In the genomic region with DNA sequence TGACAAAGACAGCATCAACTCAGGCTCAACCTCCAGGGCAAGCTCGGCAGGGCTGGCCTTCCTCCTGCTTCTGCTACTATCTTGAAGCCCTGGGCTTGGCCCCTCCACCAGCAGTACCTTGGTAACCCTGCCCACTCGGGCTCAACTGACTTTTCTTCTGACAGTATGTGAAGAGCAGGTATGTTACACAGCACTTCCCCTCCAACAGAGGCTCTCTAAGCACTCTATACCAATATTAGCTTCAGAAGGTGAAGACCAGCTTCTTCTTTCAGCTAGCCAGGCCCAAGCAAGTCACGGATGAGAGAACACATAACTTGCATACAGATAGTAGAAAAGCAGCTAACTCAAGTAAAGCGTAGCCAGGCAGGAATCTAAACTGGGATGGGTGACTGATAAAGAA, we compare ENCODE assay signal across 21 cellular contexts.
DNase-seq lines count a peak whose midpoint lies in the region; ATAC-seq, FAIRE-seq and TF ChIP-seq lines count a peak whose summit lies in the region.
"Had no signal": no experiment of that assay in that cellular context is flagged by ENCODE, and none has a peak within 500 bp of the region (broad histone marks: within the 10 kb centered on the region; RNA-seq: fewer than 3 reads in every experiment).

No MANE protein-coding gene starts in this region.

- in situ Hi-C loops in transverse colon (cut with MboI; ENCODE audit: low pct_ligation_motif_present in 1 of 4, low pct_unique_long_range_greater_than_20kb in 1 of 4, low sequenced_read_pairs in 3 of 4): no loop called here

- H2AFZ ChIP-seq in OCI-LY3 (ENCODE audit: low read depth, low read length): no peak overlapping the region

- intact Hi-C loops in lower leg skin (cut with DNase I; ENCODE audit: low total_unique reads) (no loop called here), transverse colon (cut with DNase I; ENCODE audit: low total_unique reads) (no loop called here)

- peak; percentile 43 for DNase-seq in GM12865 (ENCODE audit: low read depth)
- no peak for DNase-seq in NCI-H524 treated with DMSO at 0.1 percent for 48 hours (lab: John Stamatoyannopoulos, UW)
- no peak for DNase-seq in D721Med (ENCODE audit: insufficient read length, low spot score)
- no peak for DNase-seq in lower leg skin (ENCODE audit: low spot score in 2 of 2)
- no peak for DNase-seq in transverse colon
- DNase-seq: activated CD4-positive, alpha-beta T cell treated with anti-CD3 and anti-CD28 coated beads for 48 hours; activated naive CD4-positive, alpha-beta T cell; aorta; hippocampal formation; Kasumi-1; kidney glomerular epithelial cell; NCI-H1105; NCI-H2171; NCI-H774; Peyer's patch; SK-N-SH had no signal

- FAIRE-seq in D721Med (lab: Jason Lieb, UNC): no peak

- H3K27me3 ChIP-seq in OCI-LY3 (ENCODE audit: low read depth, low read length) (no peaks in the 10 kb centered on the region), transverse colon (no peaks in the 10 kb centered on the region)
- H3K27me3 ChIP-seq: BLaER1 treated with 17β-estradiol and CSF1 and Interleukin-3, amounts not matched to agents 10 nM and 100 nM; Peyer's patch had no signal

- WGBS in lower leg skin, 2 donors: 77 to 92% methylated on average over 4 of the region's 4 CpGs
- WGBS in transverse colon (ENCODE audit: low coverage in 1 of 2), 2 donors: 77 to 83% methylated on average over 2 to 4 of the region's 4 CpGs

- H3K79me2 ChIP-seq in OCI-LY3 (ENCODE audit: low read length): no peaks in the 10 kb centered on the region

- peak overlapping the region; percentile 8; the same call in 1 of the 2 replicates for H3K27ac ChIP-seq in OCI-LY3 (ENCODE audit: low read length)
- no peak overlapping the region for H3K27ac ChIP-seq in transverse colon
- H3K27ac ChIP-seq: BLaER1 treated with 17β-estradiol and CSF1 and Interleukin-3, amounts not matched to agents 10 nM and 100 nM; Peyer's patch had no signal

- ATAC-seq in GM19328 (IDR thresholded peaks at IDR 0.05; ENCODE audit: unreplicated experiment): peak; percentile 63
- ATAC-seq in HG02798 (IDR thresholded peaks at IDR 0.05; ENCODE audit: poor library complexity, unreplicated experiment): peak; percentile 69
- ATAC-seq: HCT116 had no signal

- H3K9ac ChIP-seq in OCI-LY3 (ENCODE audit: low read length): 0 out of 2 replicates have a peak overlapping the region, but pooled peaks have one; percentile 1
- H3K9ac ChIP-seq: BLaER1 treated with 17β-estradiol and CSF1 and Interleukin-3, amounts not matched to agents 10 nM and 100 nM; SK-N-SH had no signal

- TF ChIP-seq EP300 in transverse colon (IDR thresholded peaks at IDR 0.05; ENCODE audit: low read depth): no peak

- TF ChIP-seq POLR2A in lower leg skin (IDR thresholded peaks at IDR 0.05) (no peak), transverse colon (IDR thresholded peaks at IDR 0.05) (no peak)

- H3K4me1 ChIP-seq in OCI-LY3 (ENCODE audit: low read length) (peaks cover 51% of the 10 kb centered on the region), transverse colon (no peaks in the 10 kb centered on the region)
- H3K4me1 ChIP-seq: Peyer's patch had no signal

- H3K36me3 ChIP-seq in OCI-LY3 (replicated peaks; ENCODE audit: low read depth, low read length) (no peaks in the 10 kb centered on the region), transverse colon (no peaks in the 10 kb centered on the region)
- H3K36me3 ChIP-seq: BLaER1 treated with 17β-estradiol and CSF1 and Interleukin-3, amounts not matched to agents 10 nM and 100 nM; Peyer's patch had no signal

- no peaks in the 10 kb centered on the region for H4K20me1 ChIP-seq in OCI-LY3 (ENCODE audit: insufficient read depth, low read length)
- H4K20me1 ChIP-seq: BLaER1 treated with 17β-estradiol and CSF1 and Interleukin-3, amounts not matched to agents 10 nM and 100 nM had no signal

- peak overlapping the region; percentile 52 for H3K4me2 ChIP-seq in OCI-LY3 (ENCODE audit: low read length)
- H3K4me2 ChIP-seq: SK-N-SH had no signal

- no peak for TF ChIP-seq CTCF in GM12865 (IDR thresholded peaks at IDR 0.05; ENCODE audit: insufficient read depth, low read depth, low read length, missing control alignments)
- TF ChIP-seq CTCF in OCI-LY3 (IDR thresholded peaks at IDR 0.05; ENCODE audit: low read depth, low read length): no peak
- TF ChIP-seq CTCF in D721Med (IDR thresholded peaks at IDR 0.05; ENCODE audit: insufficient read depth, missing control alignments): no peak
- no peak for TF ChIP-seq CTCF in lower leg skin (IDR thresholded peaks at IDR 0.05)
- TF ChIP-seq CTCF in transverse colon (IDR thresholded peaks at IDR 0.05): no peak

- H3K9me3 ChIP-seq in OCI-LY3 (ENCODE audit: insufficient read depth, low read length): no peaks in the 10 kb centered on the region
- no peaks in the 10 kb centered on the region for H3K9me3 ChIP-seq in transverse colon
- H3K9me3 ChIP-seq: BLaER1 treated with 17β-estradiol and CSF1 and Interleukin-3, amounts not matched to agents 10 nM and 100 nM; Peyer's patch; SK-N-SH had no signal

- H3K4me3 ChIP-seq in GM12865 (ENCODE audit: low read depth, low read length) (no peak overlapping the region), OCI-LY3 (ENCODE audit: low read length) (peak overlapping the region; percentile 11; the same call in 1 of the 2 replicates), lower leg skin (ENCODE audit: low read depth, poor library complexity, severe bottlenecking) (no peak overlapping the region), transverse colon (no peak overlapping the region)
- H3K4me3 ChIP-seq: BLaER1 treated with 17β-estradiol and CSF1 and Interleukin-3, amounts not matched to agents 10 nM and 100 nM; Peyer's patch had no signal
